Comparison of ENCODE assay signal across 8 cellular contexts in the genomic region with DNA sequence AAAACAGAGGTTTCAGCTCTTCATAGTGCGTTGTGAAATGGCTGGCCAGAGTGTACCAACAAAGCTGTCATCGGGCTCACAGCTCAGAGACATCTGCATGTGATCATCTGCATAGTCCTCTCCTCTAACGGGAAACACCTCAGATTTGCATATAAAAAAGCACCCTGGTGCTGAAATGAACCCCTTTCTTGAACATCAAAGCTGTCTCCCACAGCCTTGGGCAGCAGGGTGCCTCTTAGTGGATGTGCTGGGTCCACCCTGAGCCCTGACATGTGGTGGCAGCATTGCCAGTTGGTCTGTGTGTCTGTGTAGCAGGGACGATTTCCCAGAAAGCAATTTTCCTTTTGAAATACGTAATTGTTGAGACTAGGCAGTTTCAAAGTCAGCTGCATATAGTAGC. TPM values are rescaled to one million over a fixed set of nuclear protein-coding genes. Genes with fewer than 3 reads are reported as not detected.
A peak's percentile ranks its signal among the peaks of the same experiment; 100 is the strongest.
DNase-seq lines count a peak whose midpoint lies in the region; ATAC-seq, FAIRE-seq and TF ChIP-seq lines count a peak whose summit lies in the region.

No MANE protein-coding gene starts in this region.

- H3K79me2 ChIP-seq in GM23248 (ENCODE audit: insufficient read depth) (no peaks in the 10 kb centered on the region), PC-9 (ENCODE audit: low read depth) (no peaks in the 10 kb centered on the region)

- H3K4me1 ChIP-seq in GM23248 (ENCODE audit: insufficient read depth) (peaks cover 28% of the 10 kb centered on the region), PC-9 (replicated peaks; ENCODE audit: insufficient read depth) (peaks cover 6% of the 10 kb centered on the region; the same call in 1 of the 2 replicates)

- POLR2A ChIA-PET in PC-9 (lab: Charles Lee; ENCODE audit: unreplicated experiment): interaction anchor here (0.5 to 0.7 kb wide), 3 partner anchors 8 to 232 kb away, joined by 3 to 8 read pairs (median 4); no protein-coding TSS in a partner anchor

- H3K27me3 Mint-ChIP-seq in T-helper 1 cell treated with Interleukin-12 subunit alpha and Interleukin-12 subunit beta and Interleukin-4 antibody, amounts not matched to agents 30 μg/mL and 1 μg/mL, for 36 hours (ENCODE audit: low read depth): no peaks in the 10 kb centered on the region

- H3K9ac ChIP-seq in GM23248: no peak overlapping the region

- TF ChIP-seq CTCF in PC-9 (conservative IDR thresholded peaks at IDR 0.05) (no peak), brain microvascular endothelial cell (IDR thresholded peaks at IDR 0.05; ENCODE audit: low read depth, low read length, missing control alignments) (no peak)

- H4K20me1 ChIP-seq in GM23248 (ENCODE audit: insufficient read depth): no peaks in the 10 kb centered on the region; the same call in 1 of the 2 replicates
- H4K20me1 ChIP-seq in PC-9 (ENCODE audit: insufficient read depth): no peaks in the 10 kb centered on the region

- in situ Hi-C loops in GM23248 (cut with MboI) (no loop called here), brain microvascular endothelial cell (cut with HindIII; ENCODE audit: low pct_ligation_motif_present, low sequenced_read_pairs) (no loop called here)

- BruUV-seq in PC-9 (replicated peaks; lab: Mats Ljungman, UMichigan): no TSS peak

- no peaks in the 10 kb centered on the region for H3K27me3 ChIP-seq in GM23248 (replicated peaks; ENCODE audit: insufficient read depth)
- no peaks in the 10 kb centered on the region for H3K27me3 ChIP-seq in PC-9 (ENCODE audit: insufficient read depth, low read depth)
- no peaks in the 10 kb centered on the region for H3K27me3 ChIP-seq in brain microvascular endothelial cell (replicated peaks)

- H3K9me3 ChIP-seq in GM23248 (ENCODE audit: low read depth) (no peaks in the 10 kb centered on the region), PC-9 (ENCODE audit: insufficient read depth, low read depth) (no peaks in the 10 kb centered on the region)

- H3K36me3 ChIP-seq in GM23248 (ENCODE audit: low read depth) (peaks cover 19% of the 10 kb centered on the region; the same call in 1 of the 2 replicates), PC-9 (ENCODE audit: low read depth) (no peaks in the 10 kb centered on the region), brain microvascular endothelial cell (replicated peaks) (peaks cover 20% of the 10 kb centered on the region)

- H3K4me3 ChIP-seq in GM23248 (no peak overlapping the region), PC-9 (no peak overlapping the region), brain microvascular endothelial cell (ENCODE audit: low read depth, low read length) (no peak overlapping the region)

- intact Hi-C loops in PC-9 (cut with micrococcal nuclease; ENCODE audit: unreplicated experiment): no loop called here

- H3K4me1 Mint-ChIP-seq in T-helper 1 cell treated with Interleukin-12 subunit alpha and Interleukin-12 subunit beta and Interleukin-4 antibody, amounts not matched to agents 30 μg/mL and 1 μg/mL, for 36 hours (ENCODE audit: low read depth): peaks cover 18% of the 10 kb centered on the region

- CTCF ChIA-PET in PC-9 (lab: Charles Lee): interaction anchor here (0.7 kb wide), 1 partner anchor 107 kb away, joined by 4 read pairs; no protein-coding TSS in a partner anchor

- H3K27ac Mint-ChIP-seq in T-helper 1 cell treated with Interleukin-12 subunit alpha and Interleukin-12 subunit beta and Interleukin-4 antibody, amounts not matched to agents 30 μg/mL and 1 μg/mL, for 36 hours: peak overlapping the region; percentile 64

- H3K9me3 Mint-ChIP-seq in T-helper 1 cell treated with Interleukin-12 subunit alpha and Interleukin-12 subunit beta and Interleukin-4 antibody, amounts not matched to agents 30 μg/mL and 1 μg/mL, for 36 hours: no peaks in the 10 kb centered on the region

- H3F3A ChIP-seq in GM23248 (ENCODE audit: insufficient read depth) (peaks cover 26% of the 10 kb centered on the region), PC-9 (ENCODE audit: insufficient read depth, low read depth) (no peaks in the 10 kb centered on the region; the same call in 1 of the 2 replicates)

- no peak overlapping the region for H3K4me3 Mint-ChIP-seq in T-helper 1 cell treated with Interleukin-12 subunit alpha and Interleukin-12 subunit beta and Interleukin-4 antibody, amounts not matched to agents 30 μg/mL and 1 μg/mL, for 36 hours

- H3K27ac ChIP-seq in GM23248 (no peak overlapping the region), PC-9 (no peak overlapping the region), brain microvascular endothelial cell (no peak overlapping the region)

- H3K9me2 ChIP-seq in GM23248 (ENCODE audit: insufficient read depth) (no peaks in the 10 kb centered on the region), PC-9 (ENCODE audit: insufficient read depth) (no peaks in the 10 kb centered on the region)

- H3K4me2 ChIP-seq in GM23248 (ENCODE audit: unreplicated experiment) (no peak overlapping the region), PC-9 (no peak overlapping the region)

- no peak overlapping the region for H2AFZ ChIP-seq in GM23248
- no peak overlapping the region for H2AFZ ChIP-seq in PC-9

- no peak for ATAC-seq in GM21737 (IDR thresholded peaks at IDR 0.05; ENCODE audit: unreplicated experiment)

- DNase-seq in GM12891 (ENCODE audit: insufficient read length, low spot score): no peak
- peak; percentile 72 for DNase-seq in GM23248
- peak; percentile 33 for DNase-seq in midbrain (lab: John Stamatoyannopoulos, UW)
- no peak for DNase-seq in PC-9
- DNase-seq in NCI-H1105 (lab: John Stamatoyannopoulos, UW): no peak
- no peak for DNase-seq in brain microvascular endothelial cell

- 32 to 38% methylated on average over 5 of the region's 5 CpGs for WGBS in GM23248 (ENCODE audit: low coverage in 1 of 2, low lambda C conversion rate in 2 of 2, missing lambda C conversion rate in 2 of 2), 2 experiments

- no peak for TF ChIP-seq POLR2A in GM12891 (IDR thresholded peaks at IDR 0.05; ENCODE audit: low read depth, low read length)

- FAIRE-seq in GM12891 (lab: Jason Lieb, UNC): peak; percentile 79

- peaks cover 36% of the 10 kb centered on the region for H3K36me3 Mint-ChIP-seq in T-helper 1 cell treated with Interleukin-12 subunit alpha and Interleukin-12 subunit beta and Interleukin-4 antibody, amounts not matched to agents 30 μg/mL and 1 μg/mL, for 36 hours (ENCODE audit: low read depth)

TF ChIP-seq in GM12891, 5 proteins besides CTCF, POLR2A, EP300 and RAD21:
- peak; percentile 98 for TF ChIP-seq POU2F2 (IDR thresholded peaks at IDR 0.05; ENCODE audit: low read depth, low read length)
- TF ChIP-seq POLR2AphosphoS5 (IDR thresholded peaks at IDR 0.05; ENCODE audit: low read depth, low read length): 0 out of 2 replicates have a peak, but pooled peaks have one; percentile 47
- TF ChIP-seq TAF1 (IDR thresholded peaks at IDR 0.05; ENCODE audit: low read depth, low read length): no peak

RNA-seq across cellular contexts. Expression of gene PAPLN, which starts 14.3 kb away (rescaled TPM):
- 10.5 TPM for polyA plus RNA-seq in GM12891 (2012; ENCODE audit: low read depth, missing spikeins)
- 0.22 and 1.0 TPM in 2 replicates for total RNA-seq in GM23248 (2014; rRNA removed; shearing (Covaris generic))
- polyA plus RNA-seq in GM23248 (2016; fragmentation: Nextera tagmentation; extraction: Ambion mirVana): 0.51 and 0.98 TPM in 2 replicates
- total RNA-seq in PC-9 (2021): 0.15 TPM in 1 of 2 replicates, not detected in the other

Comparison
In these comparisons a context has a peak if more than half of its experiments do, and no peak if none do; other contexts are left out.
1. DNase-seq: peak in GM23248 (single experiment) and midbrain (single experiment); none in GM12891 (single experiment), PC-9 (0 of 2), NCI-H1105 (single experiment) and brain microvascular endothelial cell (single experiment).